Comparison of ENCODE assay signal across 1 cellular context in the genomic region with DNA sequence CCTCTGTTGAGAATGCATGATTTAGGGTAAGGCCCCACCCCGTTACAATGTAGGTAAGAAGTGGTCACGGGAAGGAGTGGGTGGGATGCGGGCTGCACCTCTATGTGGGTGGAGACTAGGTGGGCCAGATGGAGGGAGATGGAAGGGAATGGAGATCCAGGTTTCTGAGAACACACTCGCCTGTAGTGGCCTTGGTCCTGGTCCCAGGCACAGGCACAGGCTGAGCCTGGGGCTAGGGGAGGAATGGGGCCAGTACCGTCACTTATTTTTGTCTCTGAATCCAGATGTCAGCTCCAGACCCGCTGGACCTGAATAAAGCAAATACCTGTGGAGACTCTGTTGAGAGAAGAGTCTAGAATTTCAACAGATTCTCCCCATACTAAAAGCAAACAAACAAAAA.
TF ChIP-seq lines count a peak whose summit lies in the region.

No MANE protein-coding gene starts in this region.

TF ChIP-seq in A549, 52 proteins besides CTCF, POLR2A, EP300 and RAD21 (continued from another document):
- TF ChIP-seq, protein P1, sequence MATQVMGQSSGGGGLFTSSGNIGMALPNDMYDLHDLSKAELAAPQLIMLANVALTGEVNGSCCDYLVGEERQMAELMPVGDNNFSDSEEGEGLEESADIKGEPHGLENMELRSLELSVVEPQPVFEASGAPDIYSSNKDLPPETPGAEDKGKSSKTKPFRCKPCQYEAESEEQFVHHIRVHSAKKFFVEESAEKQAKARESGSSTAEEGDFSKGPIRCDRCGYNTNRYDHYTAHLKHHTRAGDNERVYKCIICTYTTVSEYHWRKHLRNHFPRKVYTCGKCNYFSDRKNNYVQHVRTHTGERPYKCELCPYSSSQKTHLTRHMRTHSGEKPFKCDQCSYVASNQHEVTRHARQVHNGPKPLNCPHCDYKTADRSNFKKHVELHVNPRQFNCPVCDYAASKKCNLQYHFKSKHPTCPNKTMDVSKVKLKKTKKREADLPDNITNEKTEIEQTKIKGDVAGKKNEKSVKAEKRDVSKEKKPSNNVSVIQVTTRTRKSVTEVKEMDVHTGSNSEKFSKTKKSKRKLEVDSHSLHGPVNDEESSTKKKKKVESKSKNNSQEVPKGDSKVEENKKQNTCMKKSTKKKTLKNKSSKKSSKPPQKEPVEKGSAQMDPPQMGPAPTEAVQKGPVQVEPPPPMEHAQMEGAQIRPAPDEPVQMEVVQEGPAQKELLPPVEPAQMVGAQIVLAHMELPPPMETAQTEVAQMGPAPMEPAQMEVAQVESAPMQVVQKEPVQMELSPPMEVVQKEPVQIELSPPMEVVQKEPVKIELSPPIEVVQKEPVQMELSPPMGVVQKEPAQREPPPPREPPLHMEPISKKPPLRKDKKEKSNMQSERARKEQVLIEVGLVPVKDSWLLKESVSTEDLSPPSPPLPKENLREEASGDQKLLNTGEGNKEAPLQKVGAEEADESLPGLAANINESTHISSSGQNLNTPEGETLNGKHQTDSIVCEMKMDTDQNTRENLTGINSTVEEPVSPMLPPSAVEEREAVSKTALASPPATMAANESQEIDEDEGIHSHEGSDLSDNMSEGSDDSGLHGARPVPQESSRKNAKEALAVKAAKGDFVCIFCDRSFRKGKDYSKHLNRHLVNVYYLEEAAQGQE (IDR thresholded peaks at IDR 0.05): no peak
- TF ChIP-seq EHF (CRISPR knock-in tag; IDR thresholded peaks at IDR 0.05) (no peak), RCOR1 (IDR thresholded peaks at IDR 0.05; ENCODE audit: low read depth, low read length) (no peak), HOXB5 (CRISPR knock-in tag; IDR thresholded peaks at IDR 0.05) (no peak), FOSB (CRISPR knock-in tag; IDR thresholded peaks at IDR 0.05) (no peak), ATOH8 (CRISPR knock-in tag; IDR thresholded peaks at IDR 0.05; ENCODE audit: low read depth) (no peak)
TF ChIP-seq in A549: peak in this region for 0.
